In genomic region chr11:129959687-129960086, GRCh38 we compare ENCODE assay signal across 12 cellular contexts.
DNase-seq lines count a peak whose midpoint lies in the region; ATAC-seq and TF ChIP-seq lines count a peak whose summit lies in the region.
"Had no signal": no experiment of that assay in that cellular context is flagged by ENCODE, and none has a peak within 500 bp of the region (broad histone marks: within the 10 kb centered on the region; RNA-seq: fewer than 3 reads in every experiment).

No MANE protein-coding gene starts in this region.

- H4K20me1 ChIP-seq in DOHH2 (ENCODE audit: control insufficient read depth, insufficient read depth, low read depth, low read length) (no peaks in the 10 kb centered on the region), SU-DHL-6 (ENCODE audit: low read depth, low read length) (no peaks in the 10 kb centered on the region)

- TF ChIP-seq CTCF in DOHH2 (IDR thresholded peaks at IDR 0.05; ENCODE audit: low read depth, low read length, poor library complexity, severe bottlenecking) (no peak), SU-DHL-6 (IDR thresholded peaks at IDR 0.05; ENCODE audit: insufficient read depth, low read length, poor library complexity, severe bottlenecking) (no peak), GM10248 (IDR thresholded peaks at IDR 0.05; ENCODE audit: control extremely low read depth, extremely low read depth, low read depth, missing control alignments) (no peak)

- peak overlapping the region; percentile 81 for H3K27ac Mint-ChIP-seq in stimulated activated naive B cell treated with anti-CD40 and anti-IgM and Interleukin-4, amounts not matched to agents 10 μg/mL and 1 μg/mL and 100 μg/mL, for 72 hours

- H3K36me3 Mint-ChIP-seq in stimulated activated naive B cell treated with anti-CD40 and anti-IgM and Interleukin-4, amounts not matched to agents 10 μg/mL and 1 μg/mL and 100 μg/mL, for 72 hours: peaks cover 18 to 40% of the 10 kb centered on the region in 2 donors

- POLR2A ChIA-PET in GM10248 (lab: Yijun Ruan, JAX): no interaction called here

- peak overlapping the region; percentile 67 for H3K4me2 ChIP-seq in DOHH2 (ENCODE audit: low read length)
- peak overlapping the region; percentile 77 for H3K4me2 ChIP-seq in SU-DHL-6 (ENCODE audit: low read depth, low read length, poor library complexity, severe bottlenecking)

- H3K79me2 ChIP-seq in DOHH2 (ENCODE audit: control insufficient read depth, low read length) (no peaks in the 10 kb centered on the region), SU-DHL-6 (ENCODE audit: insufficient read depth, low read length) (no peaks in the 10 kb centered on the region)

- peak; percentile 67 for ATAC-seq in GM21723 (IDR thresholded peaks at IDR 0.05; ENCODE audit: unreplicated experiment)
- peak in 1 of 2 donors; percentile 44 for ATAC-seq in stimulated activated naive B cell treated with anti-CD40 and anti-IgM and Interleukin-4, amounts not matched to agents 10 μg/mL and 1 μg/mL and 100 μg/mL, for 72 hours (replicated peaks)

- H3K36me3 ChIP-seq in DOHH2 (ENCODE audit: control insufficient read depth, low read length): no peaks in the 10 kb centered on the region
- no peaks in the 10 kb centered on the region for H3K36me3 ChIP-seq in SU-DHL-6 (ENCODE audit: low read length)

- H3K4me1 Mint-ChIP-seq in stimulated activated naive B cell treated with anti-CD40 and anti-IgM and Interleukin-4, amounts not matched to agents 10 μg/mL and 1 μg/mL and 100 μg/mL, for 72 hours: peaks cover 17 to 36% of the 10 kb centered on the region in 2 donors

- H3K9me2 ChIP-seq in DOHH2 (replicated peaks; ENCODE audit: control insufficient read depth, low read length): no peaks in the 10 kb centered on the region
- H3K9me2 ChIP-seq in SU-DHL-6 (replicated peaks; ENCODE audit: insufficient read depth, low read length): no peaks in the 10 kb centered on the region

- no peaks in the 10 kb centered on the region for H3K9me3 Mint-ChIP-seq in stimulated activated naive B cell treated with anti-CD40 and anti-IgM and Interleukin-4, amounts not matched to agents 10 μg/mL and 1 μg/mL and 100 μg/mL, for 72 hours

- H3K27me3 Mint-ChIP-seq in stimulated activated naive B cell treated with anti-CD40 and anti-IgM and Interleukin-4, amounts not matched to agents 10 μg/mL and 1 μg/mL and 100 μg/mL, for 72 hours: no peaks in the 10 kb centered on the region

- H2AFZ ChIP-seq in SU-DHL-6 (ENCODE audit: low read depth, low read length, severe bottlenecking): no peak overlapping the region

- peak overlapping the region in 1 of 2 donors; percentile 43 for H3K4me3 Mint-ChIP-seq in stimulated activated naive B cell treated with anti-CD40 and anti-IgM and Interleukin-4, amounts not matched to agents 10 μg/mL and 1 μg/mL and 100 μg/mL, for 72 hours

- H3K4me1 ChIP-seq in DOHH2 (ENCODE audit: control insufficient read depth, low read length): peaks cover 66% of the 10 kb centered on the region

- H3K27ac ChIP-seq in DOHH2 (ENCODE audit: low read depth, low read length): peak overlapping the region; percentile 49
- peak overlapping the region; percentile 90 for H3K27ac ChIP-seq in SU-DHL-6 (ENCODE audit: low read depth, low read length)

- CTCF ChIA-PET in GM10248 (lab: Yijun Ruan, JAX): no interaction called here

- in situ Hi-C loops in KBM-7 (cut with MboI; ENCODE audit: low pct_unique_long_range_greater_than_20kb, low sequenced_read_pairs): no loop called here

- H3K9ac ChIP-seq in SU-DHL-6 (ENCODE audit: low read length): peak overlapping the region; percentile 54; the same call in 1 of the 2 replicates

- no peak for DNase-seq in stimulated activated naive B cell treated with anti-CD40 and anti-IgM and Interleukin-4, amounts not matched to agents 10 μg/mL and 1 μg/mL and 100 μg/mL, for 72 hours
- DNase-seq in GM10248 (ENCODE audit: extremely low spot score) (no peak), KBM-7 (no peak), NCI-H510A (lab: John Stamatoyannopoulos, UW) (no peak)
- DNase-seq: H7, NCI-H1048, NCI-H146, NCI-H69, SHP77 had no signal

- H3F3A ChIP-seq in DOHH2 (ENCODE audit: control insufficient read depth, insufficient read depth) (peaks cover 24% of the 10 kb centered on the region), SU-DHL-6 (ENCODE audit: insufficient read depth) (peaks cover 29% of the 10 kb centered on the region)

- H3K27me3 ChIP-seq in DOHH2 (ENCODE audit: control insufficient read depth, low read length) (no peaks in the 10 kb centered on the region), SU-DHL-6 (ENCODE audit: low read length) (no peaks in the 10 kb centered on the region)

- no peaks in the 10 kb centered on the region for H3K9me3 ChIP-seq in DOHH2 (ENCODE audit: control insufficient read depth, insufficient read depth, low read length)
- no peaks in the 10 kb centered on the region for H3K9me3 ChIP-seq in SU-DHL-6 (ENCODE audit: insufficient read depth, low read length)

- H3K4me3 ChIP-seq in DOHH2 (ENCODE audit: low read length) (peak overlapping the region; percentile 57), SU-DHL-6 (ENCODE audit: insufficient read depth, low read length, poor library complexity, severe bottlenecking) (peak overlapping the region; percentile 34)
